In genomic region chr5:6078881-6079280, GRCh38 we compare ENCODE assay signal across 7 cellular contexts.
"Had no signal": no experiment of that assay in that cellular context is flagged by ENCODE, and none has a peak within 500 bp of the region (broad histone marks: within the 10 kb centered on the region; RNA-seq: fewer than 3 reads in every experiment).

No MANE protein-coding gene starts in this region.

- H3K4me3 ChIP-seq: K562 had no signal

- FAIRE-seq: HepG2, HTR-8/SVneo, K562 had no signal

- DNase-seq: IMR-90, KBM-7 had no signal

- H3K27ac ChIP-seq: HL-60 had no signal

- H3K27ac Mint-ChIP-seq: IgD-negative memory B cell had no signal

- ATAC-seq: HepG2, K562 had no signal

- H3K36me3 Mint-ChIP-seq: IgD-negative memory B cell had no signal

- H3K4me1 Mint-ChIP-seq: IgD-negative memory B cell had no signal

- H3K4me3 Mint-ChIP-seq: IgD-negative memory B cell had no signal
